In the genomic region with DNA sequence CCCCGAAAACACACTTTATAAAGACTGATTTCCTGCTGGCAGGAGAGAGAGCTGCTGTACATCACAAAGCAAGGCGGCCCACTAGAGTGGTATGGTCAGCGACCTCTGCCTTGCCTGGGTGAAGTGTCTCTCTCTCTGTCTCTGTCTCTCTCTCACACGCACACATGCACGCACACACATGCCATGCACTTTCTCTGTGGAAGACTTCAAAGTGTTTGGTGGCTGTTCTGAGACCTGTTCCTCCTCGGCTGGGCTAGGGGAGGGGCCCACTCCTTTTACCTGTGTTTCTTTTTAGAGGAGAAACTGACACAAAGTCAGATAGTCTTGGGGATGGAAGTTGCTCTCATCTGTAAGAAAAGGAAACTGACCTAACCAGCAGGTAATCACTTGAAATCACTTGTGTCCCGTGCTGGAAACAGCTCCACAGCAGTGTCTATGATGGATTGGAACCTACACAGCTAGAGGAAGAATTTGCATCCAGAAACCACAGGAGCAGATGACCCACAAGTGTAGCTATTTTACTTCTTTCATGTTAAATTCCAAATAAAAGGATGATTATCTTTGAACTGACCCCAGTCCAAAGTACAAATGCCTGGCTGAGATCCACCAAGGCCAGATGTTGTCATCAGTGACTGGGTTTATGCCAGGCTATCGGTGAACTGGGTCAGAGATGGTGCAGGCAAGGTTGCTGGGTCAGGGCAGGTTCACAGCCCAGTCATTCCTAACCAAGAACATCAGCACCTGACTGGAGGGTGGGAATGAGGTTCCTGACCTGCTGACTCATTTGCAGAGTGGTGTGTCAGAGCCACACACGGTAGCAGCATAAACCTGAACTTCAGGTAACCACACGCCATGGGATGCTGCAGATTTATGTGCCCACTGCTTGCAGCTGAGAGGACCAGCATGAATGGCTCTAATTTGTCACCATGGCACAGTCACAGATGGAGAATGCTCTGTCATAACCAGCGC, we compare ENCODE assay signal across 10 cellular contexts.
DNase-seq lines count a peak whose midpoint lies in the region; ATAC-seq and TF ChIP-seq lines count a peak whose summit lies in the region.
"Had no signal": no experiment of that assay in that cellular context is flagged by ENCODE, and none has a peak within 500 bp of the region (broad histone marks: within the 10 kb centered on the region; RNA-seq: fewer than 3 reads in every experiment).

No MANE protein-coding gene starts in this region.

- H3K4me3 Mint-ChIP-seq in activated naive CD4-positive, alpha-beta T cell treated with anti-CD3 and anti-CD28 coated beads for 36 hours = no peak overlapping the region
- H3K4me3 Mint-ChIP-seq in T-helper 2 cell treated with Interferon-gamma antibody and Interleukin-4, amounts not matched to agents 5 μg/mL and 100 μg/mL, for 36 hours = no peak overlapping the region
- H3K4me3 Mint-ChIP-seq: effector memory CD8-positive, alpha-beta T cell had no signal

- peak; percentile 52 for DNase-seq in activated naive CD4-positive, alpha-beta T cell treated with anti-CD3 and anti-CD28 coated beads for 36 hours
- no peak for DNase-seq in activated naive CD4-positive, alpha-beta T cell treated with Interleukin-2 at 50 U/mL for 16 hours
- DNase-seq in M059J (ENCODE audit: low read depth) (peak; percentile 52), esophagus squamous epithelium (lab: John Stamatoyannopoulos, UW) (no peak), testis (peak; percentile 52), cortex of kidney (lab: John Stamatoyannopoulos, UW) (no peak)
- DNase-seq in T-helper 2 cell treated with Interferon-gamma antibody and Interleukin-4, amounts not matched to agents 5 μg/mL and 100 μg/mL, for 36 hours (ENCODE audit: low spot score) = no peak
- DNase-seq: effector memory CD8-positive, alpha-beta T cell; posterior cingulate gyrus had no signal

- H3K27me3 ChIP-seq in esophagus squamous epithelium (no peaks in the 10 kb centered on the region), testis (no peaks in the 10 kb centered on the region)

- TF ChIP-seq CTCF in esophagus squamous epithelium (IDR thresholded peaks at IDR 0.05) (no peak), testis (IDR thresholded peaks at IDR 0.05) (no peak)

- H3K4me1 Mint-ChIP-seq in activated naive CD4-positive, alpha-beta T cell treated with anti-CD3 and anti-CD28 coated beads for 36 hours (ENCODE audit: low read depth) = peaks cover 14% of the 10 kb centered on the region
- peaks cover 8% of the 10 kb centered on the region for H3K4me1 Mint-ChIP-seq in T-helper 2 cell treated with Interferon-gamma antibody and Interleukin-4, amounts not matched to agents 5 μg/mL and 100 μg/mL, for 36 hours (ENCODE audit: low read depth)

- CTCF ChIA-PET in activated naive CD4-positive, alpha-beta T cell treated with anti-CD3 and anti-CD28 coated beads for 36 hours (lab: Charles Lee) = interaction anchor here (1.1 kb wide), 1 partner anchor 153 kb away, joined by 3 read pairs; no protein-coding TSS in a partner anchor

- H3K4me1 ChIP-seq in esophagus squamous epithelium (peaks cover 11 to 56% (median 19%) of the 10 kb centered on the region in 3 donors), testis (peaks cover 25% of the 10 kb centered on the region)

- 64 to 78% methylated on average over 10 to 11 of the region's 11 CpGs for WGBS in esophagus squamous epithelium, 2 donors
- 70 to 76% methylated on average over 9 to 11 of the region's 11 CpGs for WGBS in testis, 2 donors

- ATAC-seq in HG02759 (IDR thresholded peaks at IDR 0.05; ENCODE audit: unreplicated experiment) = no peak
- ATAC-seq: effector memory CD8-positive, alpha-beta T cell had no signal

- H3K27me3 Mint-ChIP-seq in activated naive CD4-positive, alpha-beta T cell treated with anti-CD3 and anti-CD28 coated beads for 36 hours (ENCODE audit: low read depth) = no peaks in the 10 kb centered on the region
- H3K27me3 Mint-ChIP-seq in T-helper 2 cell treated with Interferon-gamma antibody and Interleukin-4, amounts not matched to agents 5 μg/mL and 100 μg/mL, for 36 hours (ENCODE audit: low read depth) = no peaks in the 10 kb centered on the region

- H3K36me3 ChIP-seq in esophagus squamous epithelium (no peaks in the 10 kb centered on the region), testis (ENCODE audit: low read depth, missing control alignments) (no peaks in the 10 kb centered on the region)

- H3K9me3 ChIP-seq in esophagus squamous epithelium (no peaks in the 10 kb centered on the region), testis (no peaks in the 10 kb centered on the region)

- no peak overlapping the region for H3K27ac Mint-ChIP-seq in activated naive CD4-positive, alpha-beta T cell treated with anti-CD3 and anti-CD28 coated beads for 36 hours
- no peak overlapping the region for H3K27ac Mint-ChIP-seq in T-helper 2 cell treated with Interferon-gamma antibody and Interleukin-4, amounts not matched to agents 5 μg/mL and 100 μg/mL, for 36 hours
- H3K27ac Mint-ChIP-seq: effector memory CD8-positive, alpha-beta T cell had no signal

- no peaks in the 10 kb centered on the region for H3K36me3 Mint-ChIP-seq in activated naive CD4-positive, alpha-beta T cell treated with anti-CD3 and anti-CD28 coated beads for 36 hours (ENCODE audit: low read depth)
- H3K36me3 Mint-ChIP-seq in T-helper 2 cell treated with Interferon-gamma antibody and Interleukin-4, amounts not matched to agents 5 μg/mL and 100 μg/mL, for 36 hours (ENCODE audit: low read depth) = no peaks in the 10 kb centered on the region

- H3K4me3 ChIP-seq in esophagus squamous epithelium = no peak overlapping the region
- no peak overlapping the region for H3K4me3 ChIP-seq in testis

- intact Hi-C loops in activated naive CD4-positive, alpha-beta T cell treated with anti-CD3 and anti-CD28 coated beads for 36 hours (cut with micrococcal nuclease) = no loop called here
- intact Hi-C loops in esophagus squamous epithelium (cut with DNase I) (no loop called here), testis (cut with DNase I; ENCODE audit: low total_unique reads) (no loop called here)

- TF ChIP-seq POLR2A in esophagus squamous epithelium (IDR thresholded peaks at IDR 0.05) = no peak
- TF ChIP-seq POLR2A in testis (IDR thresholded peaks at IDR 0.05) = no peak

- H3K27ac ChIP-seq in esophagus squamous epithelium = peak overlapping the region in 3 of 4 donors; percentile 54 to 82 (median 76)
- H3K27ac ChIP-seq in testis = no peak overlapping the region

- no peaks in the 10 kb centered on the region for H3K9me3 Mint-ChIP-seq in activated naive CD4-positive, alpha-beta T cell treated with anti-CD3 and anti-CD28 coated beads for 36 hours
- no peaks in the 10 kb centered on the region for H3K9me3 Mint-ChIP-seq in T-helper 2 cell treated with Interferon-gamma antibody and Interleukin-4, amounts not matched to agents 5 μg/mL and 100 μg/mL, for 36 hours
- H3K9me3 Mint-ChIP-seq: effector memory CD8-positive, alpha-beta T cell had no signal

Comparison
In these comparisons a context has a peak if more than half of its experiments do, and no peak if none do; other contexts are left out.
1. DNase-seq: peak in activated naive CD4-positive, alpha-beta T cell treated with anti-CD3 and anti-CD28 coated beads for 36 hours (single experiment), M059J (single experiment) and testis (single experiment); none in activated naive CD4-positive, alpha-beta T cell treated with Interleukin-2 at 50 U/mL for 16 hours (single experiment), esophagus squamous epithelium (single experiment), T-helper 2 cell treated with Interferon-gamma antibody and Interleukin-4, amounts not matched to agents 5 μg/mL and 100 μg/mL, for 36 hours (single experiment) and cortex of kidney (single experiment).
2. H3K27ac ChIP-seq: peak in esophagus squamous epithelium (3 of 4); none in testis (0 of 2).